25 cellular contexts compared by ENCODE assay signal in the genomic region with DNA sequence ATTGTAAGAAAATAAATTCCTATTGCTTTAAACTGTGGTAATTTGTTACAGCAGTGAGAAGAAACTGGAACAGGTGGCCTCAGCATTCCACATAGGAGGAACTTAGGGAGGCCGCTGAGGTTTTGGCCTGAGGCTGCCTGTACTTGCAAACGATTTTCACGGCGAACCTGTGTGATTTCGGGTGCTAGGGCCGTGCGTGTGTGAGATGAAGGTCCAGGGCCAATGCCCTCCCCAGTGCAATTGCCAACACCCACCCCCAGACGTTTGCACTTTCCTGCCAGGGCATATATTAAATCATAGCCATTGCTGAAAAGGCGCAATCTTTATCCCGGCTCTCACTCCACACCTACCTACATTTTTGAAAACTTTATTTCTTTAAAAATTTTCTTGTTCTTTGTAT.
"Had no signal": no experiment of that assay in that cellular context is flagged by ENCODE, and none has a peak within 500 bp of the region (broad histone marks: within the 10 kb centered on the region; RNA-seq: fewer than 3 reads in every experiment).

No MANE protein-coding gene starts in this region.

- H3K36me3 Mint-ChIP-seq: activated CD4-positive, alpha-beta memory T cell treated with anti-CD3 and anti-CD28 coated beads for 36 hours; activated naive CD8-positive, alpha-beta T cell treated with anti-CD3 and anti-CD28 coated beads for 36 hours; natural killer cell treated with Interleukin-12 subunit alpha and Interleukin-12 subunit beta and Interleukin-15 and Interleukin-18, amount 100 ng/mL, for 72 hours had no signal

- H3K4me1 ChIP-seq: adrenal gland, body of pancreas, esophagus squamous epithelium, heart right ventricle, left ventricle myocardium inferior had no signal

- H3K4me3 Mint-ChIP-seq: activated CD4-positive, alpha-beta memory T cell treated with anti-CD3 and anti-CD28 coated beads for 36 hours; activated CD4-positive, alpha-beta T cell treated with anti-CD3 and anti-CD28 coated beads, Interleukin-2, amount 10 ng/mL, durations not matched to agents 24 days and 14 days; activated naive CD8-positive, alpha-beta T cell treated with anti-CD3 and anti-CD28 coated beads for 36 hours; activated T-cell treated with anti-CD3 and anti-CD28 coated beads, Interleukin-2, amount 50 U/mL, for 4 hours; activated T-helper 17 cell treated with anti-CD3 and anti-CD28 coated beads, Interleukin-2, amount 50 U/mL, for 72 hours; natural killer cell treated with Interleukin-12 subunit alpha and Interleukin-12 subunit beta and Interleukin-15 and Interleukin-18, amount 100 ng/mL, for 72 hours; T-helper 1 cell treated with Interleukin-12 subunit alpha and Interleukin-12 subunit beta and Interleukin-4 antibody, amounts not matched to agents 30 μg/mL and 1 μg/mL, for 36 hours had no signal

- H3K27ac Mint-ChIP-seq: activated CD4-positive, alpha-beta memory T cell treated with anti-CD3 and anti-CD28 coated beads for 36 hours; activated CD4-positive, alpha-beta T cell treated with anti-CD3 and anti-CD28 coated beads, Interleukin-2, amount 10 ng/mL, durations not matched to agents 24 days and 14 days; activated naive CD8-positive, alpha-beta T cell treated with anti-CD3 and anti-CD28 coated beads for 36 hours; activated T-helper 17 cell treated with anti-CD3 and anti-CD28 coated beads, Interleukin-2, amount 50 U/mL, for 72 hours; natural killer cell treated with Interleukin-12 subunit alpha and Interleukin-12 subunit beta and Interleukin-15 and Interleukin-18, amount 100 ng/mL, for 72 hours; progenitor cell of endocrine pancreas; T-helper 1 cell treated with Interleukin-12 subunit alpha and Interleukin-12 subunit beta and Interleukin-4 antibody, amounts not matched to agents 30 μg/mL and 1 μg/mL, for 36 hours had no signal

- H3K4me1 Mint-ChIP-seq: activated CD4-positive, alpha-beta T cell treated with anti-CD3 and anti-CD28 coated beads, Interleukin-2, amount 10 ng/mL, durations not matched to agents 24 days and 14 days; activated naive CD8-positive, alpha-beta T cell treated with anti-CD3 and anti-CD28 coated beads for 36 hours; activated T-helper 17 cell treated with anti-CD3 and anti-CD28 coated beads, Interleukin-2, amount 50 U/mL, for 72 hours had no signal

- H3K27me3 ChIP-seq: adrenal gland, body of pancreas, tibial nerve had no signal

- H3K36me3 ChIP-seq: adrenal gland, esophagus squamous epithelium, heart right ventricle, left ventricle myocardium inferior, tibial nerve had no signal

- H3K27me3 Mint-ChIP-seq: activated naive CD8-positive, alpha-beta T cell treated with anti-CD3 and anti-CD28 coated beads for 36 hours; activated T-helper 17 cell treated with anti-CD3 and anti-CD28 coated beads, Interleukin-2, amount 50 U/mL, for 72 hours had no signal

- H3K9me3 Mint-ChIP-seq: activated CD4-positive, alpha-beta memory T cell treated with anti-CD3 and anti-CD28 coated beads for 36 hours; activated CD4-positive, alpha-beta T cell treated with anti-CD3 and anti-CD28 coated beads, Interleukin-2, amount 10 ng/mL, durations not matched to agents 24 days and 14 days; activated naive CD8-positive, alpha-beta T cell treated with anti-CD3 and anti-CD28 coated beads for 36 hours; activated T-cell treated with anti-CD3 and anti-CD28 coated beads, Interleukin-2, amount 50 U/mL, for 4 hours; activated T-helper 17 cell treated with anti-CD3 and anti-CD28 coated beads, Interleukin-2, amount 50 U/mL, for 72 hours; natural killer cell treated with Interleukin-12 subunit alpha and Interleukin-12 subunit beta and Interleukin-15 and Interleukin-18, amount 100 ng/mL, for 72 hours; T-helper 1 cell treated with Interleukin-12 subunit alpha and Interleukin-12 subunit beta and Interleukin-4 antibody, amounts not matched to agents 30 μg/mL and 1 μg/mL, for 36 hours had no signal

- ATAC-seq: activated T-cell treated with anti-CD3 and anti-CD28 coated beads, Interleukin-2, amount 50 U/mL, for 4 hours; activated T-helper 17 cell treated with anti-CD3 and anti-CD28 coated beads, Interleukin-2, amount 50 U/mL, for 72 hours; body of pancreas; heart right ventricle; mucosa of descending colon; natural killer cell treated with Interleukin-12 subunit alpha and Interleukin-12 subunit beta and Interleukin-15 and Interleukin-18, amount 100 ng/mL, for 72 hours had no signal

- H3K9me3 ChIP-seq: adrenal gland, body of pancreas, esophagus squamous epithelium, heart right ventricle, left ventricle myocardium inferior, mucosa of descending colon, tibial nerve had no signal

- DNase-seq: activated CD4-positive, alpha-beta memory T cell treated with anti-CD3 and anti-CD28 coated beads for 36 hours; activated CD4-positive, alpha-beta T cell treated with anti-CD3 and anti-CD28 coated beads, Interleukin-2, amount 10 ng/mL, durations not matched to agents 24 days and 14 days; activated naive CD4-positive, alpha-beta T cell treated with Interleukin-2 at 50 U/mL for 16 hours; activated naive CD8-positive, alpha-beta T cell treated with anti-CD3 and anti-CD28 coated beads for 36 hours; activated T-cell treated with anti-CD3 and anti-CD28 coated beads, Interleukin-2, amount 50 U/mL, for 4 hours; adrenal gland; body of pancreas; dermis blood vessel endothelial cell; effector CD4-positive, alpha-beta T cell; esophagus squamous epithelium; foreskin melanocyte; heart right ventricle; left ventricle myocardium inferior; mesendoderm; mucosa of descending colon; stimulated activated naive CD4-positive, alpha-beta T cell; SW 1271; T1000 had no signal

- H3K27ac ChIP-seq: adrenal gland, body of pancreas, epithelial cell of prostate, esophagus squamous epithelium, heart right ventricle, left ventricle myocardium inferior, tibial nerve had no signal

- H3K4me3 ChIP-seq: adrenal gland, body of pancreas, esophagus squamous epithelium, heart right ventricle, left ventricle myocardium inferior, lung, mucosa of descending colon, tibial nerve had no signal
